Comparison of ENCODE assay signal across 8 cellular contexts in genomic region chr6:16331328-16332174, GRCh38.
A peak's percentile ranks its signal among the peaks of the same experiment; 100 is the strongest.
DNase-seq lines count a peak whose midpoint lies in the region; ATAC-seq and TF ChIP-seq lines count a peak whose summit lies in the region.

No MANE protein-coding gene starts in this region.

- peak overlapping the region; percentile 67 for H3K4me3 ChIP-seq in endodermal cell (ENCODE audit: low read length)
- H3K4me3 ChIP-seq in mucosa of descending colon: no peak overlapping the region

- in situ Hi-C loops in GM13977 (cut with MboI; ENCODE audit: low pct_unique_long_range_greater_than_20kb, low sequenced_read_pairs, unreplicated experiment): loop anchor here (10.0 to 25.0 kb wide), 3 partner anchors 183 to 756 kb away; partner anchors contain the start of gene ATXN1

- peaks cover 11% of the 10 kb centered on the region for H3K36me3 Mint-ChIP-seq in activated CD8-positive, alpha-beta T cell treated with anti-CD3 and anti-CD28 coated beads, Interleukin-2, amount 10 ng/mL, durations not matched to agents 7 days and 5 days (ENCODE audit: low read depth)
- H3K36me3 Mint-ChIP-seq in endodermal cell (ENCODE audit: low read depth): peaks cover 8% of the 10 kb centered on the region

- no peaks in the 10 kb centered on the region for H3K4me1 Mint-ChIP-seq in activated CD8-positive, alpha-beta T cell treated with anti-CD3 and anti-CD28 coated beads, Interleukin-2, amount 10 ng/mL, durations not matched to agents 7 days and 5 days (ENCODE audit: low read depth)
- no peaks in the 10 kb centered on the region for H3K4me1 Mint-ChIP-seq in endodermal cell

- DNase-seq in A172 (ENCODE audit: low spot score) (peak; percentile 76), GM13977 (ENCODE audit: low spot score) (peak; percentile 77), NCI-H82 (lab: John Stamatoyannopoulos, UW) (peak; percentile 90), endodermal cell (peak; percentile 78), mucosa of descending colon (peak; percentile 57 to 74 (median 62))
- DNase-seq in activated CD8-positive, alpha-beta T cell treated with anti-CD3 and anti-CD28 coated beads, Interleukin-2, amount 10 ng/mL, durations not matched to agents 7 days and 5 days: peak; percentile 78
- DNase-seq in stimulated activated CD8-positive, alpha-beta memory T cell treated with anti-CD3 and anti-CD28 coated beads, Interleukin-7, amount 100 ng/mL, for 24 hours (ENCODE audit: low read depth): peak; percentile 38

- no peaks in the 10 kb centered on the region for H3K27me3 Mint-ChIP-seq in activated CD8-positive, alpha-beta T cell treated with anti-CD3 and anti-CD28 coated beads, Interleukin-2, amount 10 ng/mL, durations not matched to agents 7 days and 5 days (ENCODE audit: low read depth)
- H3K27me3 Mint-ChIP-seq in endodermal cell (ENCODE audit: insufficient read depth): no peaks in the 10 kb centered on the region

- H3K9ac ChIP-seq in endodermal cell (ENCODE audit: extremely low read depth, low read length, poor library complexity, severe bottlenecking): no peak overlapping the region

- H3K4me1 ChIP-seq in endodermal cell (ENCODE audit: control insufficient read depth, insufficient read depth, low read length) (peaks cover 7% of the 10 kb centered on the region), mucosa of descending colon (ENCODE audit: low read depth) (peaks cover 6% of the 10 kb centered on the region)

- ATAC-seq in HG03280 (IDR thresholded peaks at IDR 0.05; ENCODE audit: unreplicated experiment): peak; percentile 56
- peak; percentile 65 for ATAC-seq in activated CD8-positive, alpha-beta T cell treated with anti-CD3 and anti-CD28 coated beads, Interleukin-2, amount 10 ng/mL, durations not matched to agents 7 days and 5 days
- peak; percentile 87 for ATAC-seq in mucosa of descending colon

- POLR2A ChIA-PET in activated CD8-positive, alpha-beta T cell treated with anti-CD3 and anti-CD28 coated beads, Interleukin-2, amount 10 ng/mL, durations not matched to agents 7 days and 5 days (lab: Charles Lee): interaction anchor here (1.0 to 1.3 kb wide), 2 partner anchors 48 to 430 kb away, joined by 3 read pairs; partner anchors contain the start of gene ATXN1

- no peaks in the 10 kb centered on the region for H3K36me3 ChIP-seq in endodermal cell (ENCODE audit: control insufficient read depth, insufficient read depth, low read length)
- no peaks in the 10 kb centered on the region for H3K36me3 ChIP-seq in mucosa of descending colon (ENCODE audit: low read depth)

- no peak overlapping the region for H3K27ac Mint-ChIP-seq in activated CD8-positive, alpha-beta T cell treated with anti-CD3 and anti-CD28 coated beads, Interleukin-2, amount 10 ng/mL, durations not matched to agents 7 days and 5 days
- H3K27ac Mint-ChIP-seq in endodermal cell: no peak overlapping the region

- no peak overlapping the region for H3K4me3 Mint-ChIP-seq in activated CD8-positive, alpha-beta T cell treated with anti-CD3 and anti-CD28 coated beads, Interleukin-2, amount 10 ng/mL, durations not matched to agents 7 days and 5 days
- H3K4me3 Mint-ChIP-seq in endodermal cell: no peak overlapping the region

- 19 to 37% methylated on average over 3 to 11 of the region's 11 CpGs for WGBS in endodermal cell (ENCODE audit: insufficient coverage in 1 of 2, insufficient read length in 1 of 2), 2 experiments

- TF ChIP-seq CTCF in GM13977 (IDR thresholded peaks at IDR 0.05; ENCODE audit: extremely low read depth, insufficient read depth, missing control alignments) (peak; percentile 93), endodermal cell (conservative IDR thresholded peaks at IDR 0.05) (peak; percentile 99), mucosa of descending colon (IDR thresholded peaks at IDR 0.05) (peak; percentile 93)

- H3K27ac ChIP-seq in endodermal cell (ENCODE audit: low read depth, low read length): peak overlapping the region; percentile 37

- H3K27me3 ChIP-seq in endodermal cell (ENCODE audit: control insufficient read depth, insufficient read depth, low read length, poor library complexity, severe bottlenecking): no peaks in the 10 kb centered on the region

- no peaks in the 10 kb centered on the region for H3K9me3 ChIP-seq in endodermal cell (ENCODE audit: control insufficient read depth, low read length)
- H3K9me3 ChIP-seq in mucosa of descending colon: no peaks in the 10 kb centered on the region

- H3K9me3 Mint-ChIP-seq in activated CD8-positive, alpha-beta T cell treated with anti-CD3 and anti-CD28 coated beads, Interleukin-2, amount 10 ng/mL, durations not matched to agents 7 days and 5 days (ENCODE audit: insufficient read depth): no peaks in the 10 kb centered on the region
- H3K9me3 Mint-ChIP-seq in endodermal cell: peaks cover under 1% of the 10 kb centered on the region

- CTCF ChIA-PET in activated CD8-positive, alpha-beta T cell treated with anti-CD3 and anti-CD28 coated beads, Interleukin-2, amount 10 ng/mL, durations not matched to agents 7 days and 5 days (lab: Charles Lee): interaction anchor here (0.6 to 6.9 kb wide), 61 partner anchors 9 to 624 kb away, joined by 3 to 109 read pairs (median 3); partner anchors contain the start of gene ATXN1

- intact Hi-C loops in mucosa of descending colon (cut with DNase I, micrococcal nuclease): loop anchor here (5.0 to 10.0 kb wide), 2 partner anchors 73 to 76 kb away; no protein-coding TSS in a partner anchor

Comparison
In these comparisons a context has a peak if more than half of its experiments do, and no peak if none do; other contexts are left out.
1. DNase-seq: peak in every context shown above with its lines; median percentile 90 in NCI-H82; 78 in activated CD8-positive, alpha-beta T cell treated with anti-CD3 and anti-CD28 coated beads, Interleukin-2, amount 10 ng/mL, durations not matched to agents 7 days and 5 days; 78 in endodermal cell; 77 in GM13977; 76 in A172; 62 in mucosa of descending colon; 38 in stimulated activated CD8-positive, alpha-beta memory T cell treated with anti-CD3 and anti-CD28 coated beads, Interleukin-7, amount 100 ng/mL, for 24 hours.